Comparison of ENCODE assay signal across 17 cellular contexts in the genomic region with DNA sequence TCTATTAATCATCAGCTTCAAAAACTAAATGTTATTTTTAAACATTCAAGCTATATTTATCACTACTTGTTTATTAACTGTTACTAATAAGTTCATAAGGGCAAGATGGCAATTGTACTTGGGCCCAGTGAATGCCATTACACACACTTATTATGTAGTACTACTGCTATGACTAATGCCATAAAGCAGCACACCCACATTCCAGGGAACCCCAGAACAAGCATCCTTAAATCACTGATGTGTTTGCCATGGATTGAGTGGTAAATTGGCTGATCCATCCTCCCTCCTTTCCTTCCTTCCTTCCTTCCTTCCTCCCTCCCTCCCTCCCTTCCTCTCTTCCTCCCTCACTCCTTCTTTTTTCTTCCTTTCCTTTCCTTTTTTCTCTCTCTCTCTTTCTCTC. TPM values are rescaled to one million over a fixed set of nuclear protein-coding genes. Genes with fewer than 3 reads are reported as not detected.
DNase-seq lines count a peak whose midpoint lies in the region; ATAC-seq, FAIRE-seq and TF ChIP-seq lines count a peak whose summit lies in the region.
"Had no signal": no experiment of that assay in that cellular context is flagged by ENCODE, and none has a peak within 500 bp of the region (broad histone marks: within the 10 kb centered on the region; RNA-seq: fewer than 3 reads in every experiment).

No MANE protein-coding gene starts in this region.

- H3K4me3 ChIP-seq in choroid plexus epithelial cell (ENCODE audit: low read depth, low read length) = no peak overlapping the region
- no peak overlapping the region for H3K4me3 ChIP-seq in kidney (ENCODE audit: low read length in 2 of 2)
- H3K4me3 ChIP-seq: breast epithelium, neural progenitor cell had no signal

- H3K4me3 Mint-ChIP-seq in activated CD8-positive, alpha-beta memory T cell treated with anti-CD3 and anti-CD28 coated beads, Interleukin-2, amount 10 ng/mL, durations not matched to agents 7 days and 5 days = no peak overlapping the region
- H3K4me3 Mint-ChIP-seq: neural progenitor cell had no signal

- CTCF ChIA-PET in activated CD8-positive, alpha-beta memory T cell treated with anti-CD3 and anti-CD28 coated beads, Interleukin-2, amount 10 ng/mL, durations not matched to agents 7 days and 5 days (lab: Charles Lee) = interaction anchor here (1.0 kb wide), 1 partner anchor 114 kb away, joined by 3 read pairs; no protein-coding TSS in a partner anchor

- TF ChIP-seq CTCF in choroid plexus epithelial cell (conservative IDR thresholded peaks at IDR 0.05; ENCODE audit: low read depth, low read length) (no peak), kidney (IDR thresholded peaks at IDR 0.05; ENCODE audit: borderline replicate concordance, extremely low read depth, insufficient read depth) (peak; percentile 3)

- no peak overlapping the region for H3K27ac ChIP-seq in kidney (ENCODE audit: low read depth in 2 of 2, low read length in 2 of 2)
- H3K27ac ChIP-seq: breast epithelium, neural progenitor cell had no signal

- no peaks in the 10 kb centered on the region for H3K9me3 ChIP-seq in kidney (ENCODE audit: control insufficient read depth in 1 of 2, low read length in 2 of 2)
- H3K9me3 ChIP-seq: breast epithelium had no signal

- intact Hi-C loops in kidney (cut with DNase I) = no loop called here

- ATAC-seq in HG03135 (IDR thresholded peaks at IDR 0.05; ENCODE audit: unreplicated experiment) = no peak
- ATAC-seq in activated CD8-positive, alpha-beta memory T cell treated with anti-CD3 and anti-CD28 coated beads, Interleukin-2, amount 10 ng/mL, durations not matched to agents 7 days and 5 days = no peak
- ATAC-seq: Right ventricle myocardium inferior had no signal

- peaks cover 0 to 11% of the 10 kb centered on the region in 2 donors for H3K36me3 ChIP-seq in kidney (ENCODE audit: control insufficient read depth in 1 of 2, insufficient read depth in 2 of 2, low read length in 2 of 2)
- H3K36me3 ChIP-seq: breast epithelium, neural progenitor cell had no signal

- no peaks in the 10 kb centered on the region for H3K36me3 Mint-ChIP-seq in activated CD8-positive, alpha-beta memory T cell treated with anti-CD3 and anti-CD28 coated beads, Interleukin-2, amount 10 ng/mL, durations not matched to agents 7 days and 5 days
- H3K36me3 Mint-ChIP-seq: neural progenitor cell had no signal

- no peak for FAIRE-seq in kidney (lab: Jason Lieb, UNC)
- FAIRE-seq: D721Med, GM18507 had no signal

- H3K27ac Mint-ChIP-seq in activated CD8-positive, alpha-beta memory T cell treated with anti-CD3 and anti-CD28 coated beads, Interleukin-2, amount 10 ng/mL, durations not matched to agents 7 days and 5 days = no peak overlapping the region
- H3K27ac Mint-ChIP-seq: neural progenitor cell had no signal

- H3K27me3 Mint-ChIP-seq in activated CD8-positive, alpha-beta memory T cell treated with anti-CD3 and anti-CD28 coated beads, Interleukin-2, amount 10 ng/mL, durations not matched to agents 7 days and 5 days = peaks cover 5% of the 10 kb centered on the region

- DNase-seq in EH (ENCODE audit: low read depth) (peak; percentile 68), NCI-H226 (peak; percentile 47), choroid plexus epithelial cell (ENCODE audit: low read depth) (peak; percentile 39), kidney (no peak), SK-N-DZ (ENCODE audit: low spot score) (no peak), ecto neural progenitor cell (ENCODE audit: low spot score) (no peak)
- no peak for DNase-seq in activated CD8-positive, alpha-beta memory T cell treated with anti-CD3 and anti-CD28 coated beads, Interleukin-2, amount 10 ng/mL, durations not matched to agents 7 days and 5 days
- DNase-seq: activated CD4-positive, alpha-beta T cell treated with anti-CD3 and anti-CD28 coated beads for 4 hours; activated naive CD4-positive, alpha-beta T cell treated with anti-CD3 and anti-CD28 coated beads, Interleukin-2, amount 50 U/mL, for 16 hours; activated T-cell treated with anti-CD3 and anti-CD28 coated beads for 4 hours; effector memory CD4-positive, alpha-beta T cell had no signal

- no peaks in the 10 kb centered on the region for H3K4me1 Mint-ChIP-seq in activated CD8-positive, alpha-beta memory T cell treated with anti-CD3 and anti-CD28 coated beads, Interleukin-2, amount 10 ng/mL, durations not matched to agents 7 days and 5 days

- no peak overlapping the region for H3K9ac ChIP-seq in kidney (ENCODE audit: low read length in 2 of 2)
- H3K9ac ChIP-seq: neural progenitor cell had no signal

- H3K4me1 ChIP-seq in kidney (ENCODE audit: control insufficient read depth in 1 of 2, insufficient read depth in 1 of 2, low read depth in 1 of 2, low read length in 2 of 2) = no peaks in the 10 kb centered on the region
- H3K4me1 ChIP-seq: breast epithelium, neural progenitor cell had no signal

- H3K9me3 Mint-ChIP-seq in activated CD8-positive, alpha-beta memory T cell treated with anti-CD3 and anti-CD28 coated beads, Interleukin-2, amount 10 ng/mL, durations not matched to agents 7 days and 5 days (ENCODE audit: low read depth) = no peaks in the 10 kb centered on the region
- H3K9me3 Mint-ChIP-seq: neural progenitor cell had no signal

RNA-seq across cellular contexts. Expression of a gene that starts 37.4 kb away (rescaled TPM):
- total RNA-seq in kidney = 72.4 TPM
- 44.6 TPM for polyA plus RNA-seq in kidney (ENCODE audit: insufficient read depth, low read depth, low replicate concordance)
- polyA plus RNA-seq in SK-N-DZ (2014; cell fraction: cytosol; rRNA removed) = 36.9 and 37.8 TPM in 2 replicates
- 17.5 and 18.9 TPM in 2 replicates for polyA plus RNA-seq in SK-N-DZ (2014; cell fraction: nucleus; rRNA removed)
- total RNA-seq in activated CD8-positive, alpha-beta memory T cell treated with anti-CD3 and anti-CD28 coated beads, Interleukin-2, amount 10 ng/mL, durations not matched to agents 7 days and 5 days = 10 to 100 TPM; 51.6 to 74.1 TPM

Comparison
In these comparisons a context has a peak if more than half of its experiments do, and no peak if none do; other contexts are left out.
1. DNase-seq: peak in EH (single experiment), NCI-H226 (single experiment) and choroid plexus epithelial cell (single experiment); none in kidney (single experiment), SK-N-DZ (single experiment), ecto neural progenitor cell (single experiment) and activated CD8-positive, alpha-beta memory T cell treated with anti-CD3 and anti-CD28 coated beads, Interleukin-2, amount 10 ng/mL, durations not matched to agents 7 days and 5 days (single experiment).